ENCODE assay signal across 4 cellular contexts in the genomic region with DNA sequence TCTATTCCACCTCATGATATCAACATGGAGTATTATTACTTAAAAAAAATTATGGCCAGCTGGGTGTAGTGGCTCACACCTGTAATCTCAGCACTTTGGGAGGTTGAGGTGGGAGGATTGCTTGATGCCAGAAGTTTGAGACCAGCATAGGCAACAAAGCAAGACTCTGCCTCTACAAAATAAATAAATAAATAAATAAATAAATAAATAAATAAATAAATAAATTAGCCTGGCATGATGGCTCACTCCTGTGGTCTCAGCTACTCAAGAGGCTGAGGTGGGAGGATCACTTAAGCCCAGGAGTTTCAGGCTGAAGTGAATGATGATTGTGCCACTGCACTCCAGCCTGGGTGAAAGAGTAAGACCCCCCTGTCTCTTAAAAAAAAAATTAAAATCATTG.
DNase-seq lines count a peak whose midpoint lies in the region; ATAC-seq, FAIRE-seq and TF ChIP-seq lines count a peak whose summit lies in the region.
"Not testable (repeated sequence)": the region's sequence is repeated elsewhere in the genome, so short reads cannot be mapped to it uniquely, and the experiment has no call there.

No MANE protein-coding gene starts in this region.

- not testable (repeated sequence) for H3K9me3 ChIP-seq in A549; HCT116 (ENCODE audit: control insufficient read depth in 1 of 2, insufficient read depth in 1 of 2, low read depth in 1 of 2, low read length in 2 of 2); HEK293 (ENCODE audit: control insufficient read depth, insufficient read depth, low read depth, low read length)

- H3K27me3 Mint-ChIP-seq in WTC11 (ENCODE audit: low read depth), result not testable (repeated sequence)

- TF ChIP-seq RAD21 in A549 (conservative IDR thresholded peaks at IDR 0.05 in 1 of 2, IDR thresholded peaks at IDR 0.05 in 1 of 2); HCT116 (IDR thresholded peaks at IDR 0.05; ENCODE audit: low read depth): not testable (repeated sequence)

- POLR2A ChIA-PET in A549 (lab: Yijun Ruan, JAX); HCT116 (lab: Charles Lee); HEK293 (lab: Yijun Ruan, JAX); WTC11 (lab: Charles Lee): not testable (repeated sequence)

- FAIRE-seq in A549 (lab: Jason Lieb, UNC), result not testable (repeated sequence)

- not testable (repeated sequence) for H3K36me3 Mint-ChIP-seq in WTC11

- not testable (repeated sequence) for H3K27me3 ChIP-seq in HCT116 (ENCODE audit: insufficient read depth, low read length)

- H3K4me3 Mint-ChIP-seq in WTC11, result not testable (repeated sequence)

- H3K79me2 ChIP-seq in HCT116 (ENCODE audit: insufficient read depth, low read length), result not testable (repeated sequence)

- H3K36me3 ChIP-seq in HCT116 (ENCODE audit: control insufficient read depth in 1 of 2, insufficient read depth in 2 of 2, low read length in 2 of 2); HEK293 (ENCODE audit: control insufficient read depth in 2 of 2, insufficient read depth in 1 of 2, low read length in 2 of 2): not testable (repeated sequence)

- H3K9me2 ChIP-seq in HCT116 (ENCODE audit: insufficient read depth), result not testable (repeated sequence)

- peaks cover 15% of the 10 kb centered on the region for H3K4me1 Mint-ChIP-seq in WTC11

- RAD21 ChIA-PET in HCT116 (lab: Charles Lee; ENCODE audit: low non-redundant PET in 1 of 2, low total read pairs in 2 of 2, uncharacterized antibody in 2 of 2, unreplicated experiment in 2 of 2), result not testable (repeated sequence)

- H3K4me1 ChIP-seq in A549; HCT116 (ENCODE audit: control insufficient read depth in 1 of 2, insufficient read depth in 2 of 2, low read length in 2 of 2); HEK293 (ENCODE audit: control insufficient read depth, insufficient read depth, low read length): not testable (repeated sequence)

- H3K4me2 ChIP-seq in A549; HCT116 (ENCODE audit: low read length): not testable (repeated sequence)

- DNase-seq in A549 (ENCODE audit: low read depth in 1 of 2, low spot score in 1 of 2); HCT116 (ENCODE audit: low read depth, low spot score); WTC11 (ENCODE audit: low spot score): not testable (repeated sequence)

- TF ChIP-seq EP300 in A549 (IDR thresholded peaks at IDR 0.05), result not testable (repeated sequence)

- H3K9ac ChIP-seq in HCT116 (ENCODE audit: low read length), result not testable (repeated sequence)

- H3K27ac Mint-ChIP-seq in WTC11, result not testable (repeated sequence)

- TF ChIP-seq POLR2A in A549 (IDR thresholded peaks at IDR 0.05; ENCODE audit: low read length); HCT116 (IDR thresholded peaks at IDR 0.05; ENCODE audit: borderline replicate concordance, extremely low read depth, insufficient read depth, insufficient read length): not testable (repeated sequence)

- H3K4me3 ChIP-seq in A549; HCT116 (replicated peaks in 1 of 2; ENCODE audit: low read depth in 1 of 2, low read length in 2 of 2); HEK293 (ENCODE audit: low read depth, low read length): not testable (repeated sequence)

- not testable (repeated sequence) for ATAC-seq in A549, HCT116, WTC11

- not testable (repeated sequence) for BruUV-seq in HCT116 (replicated peaks; lab: Mats Ljungman, UMichigan)

- CTCF ChIA-PET in A549 (lab: Yijun Ruan, JAX); HCT116 (lab: Charles Lee); HEK293 (lab: Yijun Ruan, JAX); WTC11 (lab: Charles Lee): not testable (repeated sequence)

- peak overlapping the region; percentile 60 for H2AFZ ChIP-seq in HCT116 (ENCODE audit: low read depth, low read length, poor library complexity, severe bottlenecking)

- not testable (repeated sequence) for H3K9me3 Mint-ChIP-seq in WTC11

- not testable (repeated sequence) for H3K27ac ChIP-seq in A549; HCT116 (ENCODE audit: low read depth, low read length); HEK293 (ENCODE audit: extremely low read depth, low read depth, low read length)

- TF ChIP-seq CTCF in A549 (IDR thresholded peaks at IDR 0.05); HCT116 (IDR thresholded peaks at IDR 0.05 in 2 of 3, conservative IDR thresholded peaks at IDR 0.05 in 1 of 3; ENCODE audit: borderline replicate concordance in 1 of 3, insufficient read depth in 1 of 3, low read depth in 2 of 3, low read length in 2 of 3); HEK293 (tag by site-specific recombination; IDR thresholded peaks at IDR 0.05); WTC11 (IDR thresholded peaks at IDR 0.05): not testable (repeated sequence)

- intact Hi-C loops in HCT116 (cut with micrococcal nuclease), result not testable (repeated sequence)

- H4K20me1 ChIP-seq in HCT116 (ENCODE audit: insufficient read depth), result not testable (repeated sequence)

TF ChIP-seq in A549, 52 proteins besides CTCF, POLR2A, EP300 and RAD21:
- TF ChIP-seq ZC3H11A (IDR thresholded peaks at IDR 0.05), result 0 out of 2 replicates have a peak, but pooled peaks have one; percentile 12
TF ChIP-seq in A549: peak in this region for 1; not testable (repeated sequence) for 51.

TF ChIP-seq in HEK293, 187 proteins besides CTCF, POLR2A, EP300 and RAD21 (continues in another document):
- 0 out of 2 replicates have a peak, but pooled peaks have one; percentile 13 for TF ChIP-seq ZNF404 (tag by site-specific recombination; IDR thresholded peaks at IDR 0.05)
- TF ChIP-seq ZNF394 (tag by site-specific recombination; IDR thresholded peaks at IDR 0.05; ENCODE audit: borderline replicate concordance), result peak; percentile 84
- TF ChIP-seq ZNF138 (tag by site-specific recombination; IDR thresholded peaks at IDR 0.05; ENCODE audit: borderline replicate concordance), result 0 out of 2 replicates have a peak, but pooled peaks have one; percentile 49
- TF ChIP-seq, protein P1, sequence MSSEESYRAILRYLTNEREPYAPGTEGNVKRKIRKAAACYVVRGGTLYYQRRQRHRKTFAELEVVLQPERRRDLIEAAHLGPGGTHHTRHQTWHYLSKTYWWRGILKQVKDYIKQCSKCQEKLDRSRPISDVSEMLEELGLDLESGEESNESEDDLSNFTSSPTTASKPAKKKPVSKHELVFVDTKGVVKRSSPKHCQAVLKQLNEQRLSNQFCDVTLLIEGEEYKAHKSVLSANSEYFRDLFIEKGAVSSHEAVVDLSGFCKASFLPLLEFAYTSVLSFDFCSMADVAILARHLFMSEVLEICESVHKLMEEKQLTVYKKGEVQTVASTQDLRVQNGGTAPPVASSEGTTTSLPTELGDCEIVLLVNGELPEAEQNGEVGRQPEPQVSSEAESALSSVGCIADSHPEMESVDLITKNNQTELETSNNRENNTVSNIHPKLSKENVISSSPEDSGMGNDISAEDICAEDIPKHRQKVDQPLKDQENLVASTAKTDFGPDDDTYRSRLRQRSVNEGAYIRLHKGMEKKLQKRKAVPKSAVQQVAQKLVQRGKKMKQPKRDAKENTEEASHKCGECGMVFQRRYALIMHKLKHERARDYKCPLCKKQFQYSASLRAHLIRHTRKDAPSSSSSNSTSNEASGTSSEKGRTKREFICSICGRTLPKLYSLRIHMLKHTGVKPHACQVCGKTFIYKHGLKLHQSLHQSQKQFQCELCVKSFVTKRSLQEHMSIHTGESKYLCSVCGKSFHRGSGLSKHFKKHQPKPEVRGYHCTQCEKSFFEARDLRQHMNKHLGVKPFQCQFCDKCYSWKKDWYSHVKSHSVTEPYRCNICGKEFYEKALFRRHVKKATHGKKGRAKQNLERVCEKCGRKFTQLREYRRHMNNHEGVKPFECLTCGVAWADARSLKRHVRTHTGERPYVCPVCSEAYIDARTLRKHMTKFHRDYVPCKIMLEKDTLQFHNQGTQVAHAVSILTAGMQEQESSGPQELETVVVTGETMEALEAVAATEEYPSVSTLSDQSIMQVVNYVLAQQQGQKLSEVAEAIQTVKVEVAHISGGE (tag by site-specific recombination; conservative IDR thresholded peaks at IDR 0.05; ENCODE audit: low read depth), result peak; percentile 75

TF ChIP-seq in WTC11, 78 proteins besides CTCF, POLR2A, EP300 and RAD21:
- TF ChIP-seq HMGA2 (CRISPR knock-in tag; IDR thresholded peaks at IDR 0.05), result 0 out of 2 replicates have a peak, but pooled peaks have one; percentile 21
